1 cellular context compared by ENCODE assay signal in genomic region chr10:120850911-120851865, GRCh38.
A peak's percentile ranks its signal among the peaks of the same experiment; 100 is the strongest.
TF ChIP-seq lines count a peak whose summit lies in the region.

WDR11 (plus strand) TSS chr10:120851362; CDS start chr10:120851421, 59 bp downstream.

TF ChIP-seq in HEK293, 187 proteins besides CTCF, POLR2A, EP300 and RAD21 (continued from another document):
- TF ChIP-seq ZSCAN4 (tag by site-specific recombination; IDR thresholded peaks at IDR 0.05) (peak; percentile 58; the same call in 1 of the 2 replicates), ZNF639 (tag by site-specific recombination; IDR thresholded peaks at IDR 0.05) (peak; percentile 99), WT1 (tag by site-specific recombination; IDR thresholded peaks at IDR 0.05) (no peak), ZIC2 (tag by site-specific recombination; IDR thresholded peaks at IDR 0.05) (no peak; the same call in 1 of the 2 replicates), ZNF830 (tag by site-specific recombination; IDR thresholded peaks at IDR 0.05; ENCODE audit: low read depth) (no peak), ZFP37 (tag by site-specific recombination; IDR thresholded peaks at IDR 0.05) (peak; percentile 99), ZNF777 (tag by site-specific recombination; IDR thresholded peaks at IDR 0.05; ENCODE audit: borderline replicate concordance) (peak; percentile 77; the same call in 1 of the 2 replicates), ZNF239 (tag by site-specific recombination; IDR thresholded peaks at IDR 0.05) (no peak), SCRT1 (tag by site-specific recombination; IDR thresholded peaks at IDR 0.05; ENCODE audit: borderline replicate concordance) (peak; percentile 77), ZSCAN16 (tag by site-specific recombination; IDR thresholded peaks at IDR 0.05) (no peak; the same call in 1 of the 2 replicates), ZBTB11 (tag by site-specific recombination; conservative IDR thresholded peaks at IDR 0.05; ENCODE audit: low read depth) (peak; percentile 99), ZBTB44 (tag by site-specific recombination; IDR thresholded peaks at IDR 0.05) (peak; percentile 66; the same call in 1 of the 2 replicates), ZNF449 (tag by site-specific recombination; IDR thresholded peaks at IDR 0.05) (peak; percentile 60), SP3 (tag by site-specific recombination; IDR thresholded peaks at IDR 0.05) (peak; percentile 89), PRDM2 (tag by site-specific recombination; IDR thresholded peaks at IDR 0.05; ENCODE audit: borderline replicate concordance) (no peak), RBAK (tag by site-specific recombination; IDR thresholded peaks at IDR 0.05) (no peak), ZNF776 (tag by site-specific recombination; IDR thresholded peaks at IDR 0.05; ENCODE audit: borderline replicate concordance) (no peak), ZNF416 (tag by site-specific recombination; IDR thresholded peaks at IDR 0.05) (no peak), PRDM1 (tag by site-specific recombination; IDR thresholded peaks at IDR 0.05) (peak; percentile 98), ZNF350 (tag by site-specific recombination; IDR thresholded peaks at IDR 0.05) (no peak), ZNF398 (tag by site-specific recombination; IDR thresholded peaks at IDR 0.05) (peak; percentile 65; the same call in 1 of the 2 replicates), ZNF76 (tag by site-specific recombination; IDR thresholded peaks at IDR 0.05; ENCODE audit: borderline replicate concordance, low read depth) (peak; percentile 78), ZFP41 (tag by site-specific recombination; IDR thresholded peaks at IDR 0.05; ENCODE audit: borderline replicate concordance) (0 out of 2 replicates have a peak, but pooled peaks have one; percentile 31), ZNF155 (tag by site-specific recombination; IDR thresholded peaks at IDR 0.05) (no peak), ZNF19 (tag by site-specific recombination; IDR thresholded peaks at IDR 0.05; ENCODE audit: low read depth) (no peak), ZBTB7A (tag by site-specific recombination; IDR thresholded peaks at IDR 0.05; ENCODE audit: low read depth) (peak; percentile 58; the same call in 1 of the 2 replicates), YY1 (tag by site-specific recombination; IDR thresholded peaks at IDR 0.05) (peak; percentile 79), ZNF704 (tag by site-specific recombination; IDR thresholded peaks at IDR 0.05) (no peak), ELK4 (IDR thresholded peaks at IDR 0.05; ENCODE audit: borderline replicate concordance, low read depth, low read length) (no peak), ZNF660 (tag by site-specific recombination; IDR thresholded peaks at IDR 0.05) (peak; percentile 99), ZNF558 (tag by site-specific recombination; IDR thresholded peaks at IDR 0.05) (peak; percentile 81; the same call in 1 of the 2 replicates), MEIS1 (CRISPR knock-in tag; IDR thresholded peaks at IDR 0.05; ENCODE audit: borderline replicate concordance) (no peak), TCF7L2 (IDR thresholded peaks at IDR 0.05; ENCODE audit: borderline replicate concordance, low read depth, low read length) (no peak), IKZF3 (tag by site-specific recombination; IDR thresholded peaks at IDR 0.05) (peak; percentile 95)
